In the genomic region with DNA sequence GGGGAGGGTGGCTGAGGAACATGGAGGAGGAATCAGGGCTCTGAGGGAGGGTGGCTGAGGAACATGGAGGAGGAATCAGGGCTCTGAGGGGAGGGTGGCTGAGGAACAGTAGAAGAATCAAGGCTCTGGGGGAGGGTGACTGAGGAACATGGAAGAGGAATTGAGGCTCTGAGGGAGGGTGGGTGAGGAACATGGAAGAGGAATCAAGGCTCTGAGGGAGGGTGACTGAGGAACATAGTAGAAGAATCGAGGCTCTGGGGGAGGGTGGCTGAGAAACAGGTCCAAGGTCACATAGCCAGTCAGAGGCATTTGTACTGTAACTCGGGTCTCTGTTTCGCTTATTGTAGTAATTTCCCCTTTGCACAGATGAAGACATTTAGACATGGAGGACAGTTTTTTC, we compare ENCODE assay signal across 22 cellular contexts.
DNase-seq lines count a peak whose midpoint lies in the region; ATAC-seq and TF ChIP-seq lines count a peak whose summit lies in the region.
"Had no signal": no experiment of that assay in that cellular context is flagged by ENCODE, and none has a peak within 500 bp of the region (broad histone marks: within the 10 kb centered on the region; RNA-seq: fewer than 3 reads in every experiment).

No MANE protein-coding gene starts in this region.

- no peak for TF ChIP-seq CTCF in CD14-positive monocyte (IDR thresholded peaks at IDR 0.05)
- TF ChIP-seq CTCF in osteocyte (IDR thresholded peaks at IDR 0.05), result no peak

- DNase-seq in CD14-positive monocyte (ENCODE audit: low spot score) (no peak), NOMO-1 treated with DMSO at 0.1 percent for 48 hours (lab: John Stamatoyannopoulos, UW; ENCODE audit: unreplicated experiment) (peak; percentile 24), osteocyte (ENCODE audit: extremely low spot score, unreplicated experiment) (no peak), NCI-H526 treated with DMSO at 0.1 percent for 48 hours (lab: John Stamatoyannopoulos, UW) (no peak), NCI-H748 treated with DMSO at 0.1 percent for 48 hours (lab: John Stamatoyannopoulos, UW) (no peak), immature natural killer cell (no peak)
- DNase-seq: activated CD4-positive, alpha-beta T cell treated with anti-CD3 and anti-CD28 coated beads for 1 hour; activated naive CD4-positive, alpha-beta T cell treated with anti-CD3 and anti-CD28 coated beads, Interleukin-2, amount 10 ng/mL, durations not matched to agents 7 days and 5 days; cerebellar nuclear complex; effector CD4-positive, alpha-beta T cell; foreskin keratinocyte; GOT3; hippocampal formation; mucosa of descending colon; NCI-H1436 treated with DMSO at 0.1 percent for 48 hours; PC-3; stimulated activated CD4-positive, alpha-beta T cell treated with anti-CD3 and anti-CD28 coated beads, Interleukin-4, amount 100 ng/mL, for 24 hours; stomach; T-cell had no signal

- H3K36me3 Mint-ChIP-seq in CD14-positive monocyte (no peaks in the 10 kb centered on the region), osteocyte (ENCODE audit: unreplicated experiment) (no peaks in the 10 kb centered on the region), immature natural killer cell (no peaks in the 10 kb centered on the region)
- no peaks in the 10 kb centered on the region for H3K36me3 Mint-ChIP-seq in dendritic cell treated with granulocyte-macrophage colony-stimulating factor and Interleukin-4, amounts not matched to agents 40 ng/mL and 50 ng/mL, for 4 days (ENCODE audit: low read depth)
- H3K36me3 Mint-ChIP-seq: T-cell had no signal

- H3K4me3 Mint-ChIP-seq in CD14-positive monocyte (peak overlapping the region in 1 of 2 donors; percentile 76), osteocyte (ENCODE audit: unreplicated experiment) (no peak overlapping the region), immature natural killer cell (no peak overlapping the region)
- H3K4me3 Mint-ChIP-seq in dendritic cell treated with granulocyte-macrophage colony-stimulating factor and Interleukin-4, amounts not matched to agents 40 ng/mL and 50 ng/mL, for 4 days, result peak overlapping the region; percentile 37
- H3K4me3 Mint-ChIP-seq: activated naive CD4-positive, alpha-beta T cell treated with anti-CD3 and anti-CD28 coated beads, Interleukin-2, amount 10 ng/mL, durations not matched to agents 7 days and 5 days; T-cell; type B pancreatic cell had no signal

- H3K27me3 Mint-ChIP-seq in CD14-positive monocyte (ENCODE audit: low read depth in 3 of 3) (peaks cover 3 to 20% (median 11%) of the 10 kb centered on the region in 3 donors), osteocyte (ENCODE audit: unreplicated experiment) (no peaks in the 10 kb centered on the region), immature natural killer cell (ENCODE audit: low read depth in 3 of 3) (peaks cover 0 to 11% (median 3%) of the 10 kb centered on the region in 3 donors)
- peaks cover 3% of the 10 kb centered on the region for H3K27me3 Mint-ChIP-seq in dendritic cell treated with granulocyte-macrophage colony-stimulating factor and Interleukin-4, amounts not matched to agents 40 ng/mL and 50 ng/mL, for 4 days
- H3K27me3 Mint-ChIP-seq: T-cell had no signal

- peaks cover 0 to 3% (median 0%) of the 10 kb centered on the region in 7 donors for H3K9me3 Mint-ChIP-seq in CD14-positive monocyte
- H3K9me3 Mint-ChIP-seq in dendritic cell treated with granulocyte-macrophage colony-stimulating factor and Interleukin-4, amounts not matched to agents 40 ng/mL and 50 ng/mL, for 4 days, result no peaks in the 10 kb centered on the region
- peaks cover 6% of the 10 kb centered on the region for H3K9me3 Mint-ChIP-seq in osteocyte (ENCODE audit: unreplicated experiment)
- no peaks in the 10 kb centered on the region for H3K9me3 Mint-ChIP-seq in immature natural killer cell
- H3K9me3 Mint-ChIP-seq: activated naive CD4-positive, alpha-beta T cell treated with anti-CD3 and anti-CD28 coated beads, Interleukin-2, amount 10 ng/mL, durations not matched to agents 7 days and 5 days had no signal

- intact Hi-C loops in CD14-positive monocyte (cut with micrococcal nuclease), result no loop called here
- intact Hi-C loops in dendritic cell treated with granulocyte-macrophage colony-stimulating factor and Interleukin-4, amounts not matched to agents 40 ng/mL and 50 ng/mL, for 4 days (cut with micrococcal nuclease), result no loop called here

- no peak for ATAC-seq in HG03521 (IDR thresholded peaks at IDR 0.05; ENCODE audit: unreplicated experiment)
- ATAC-seq: foreskin keratinocyte, mucosa of descending colon, PC-3, T-cell had no signal

- H3K27ac Mint-ChIP-seq in CD14-positive monocyte (peak overlapping the region in 5 of 7 donors; percentile 30 to 73 (median 55)), osteocyte (ENCODE audit: unreplicated experiment) (peak overlapping the region; percentile 45), immature natural killer cell (no peak overlapping the region)
- peak overlapping the region; percentile 87 for H3K27ac Mint-ChIP-seq in dendritic cell treated with granulocyte-macrophage colony-stimulating factor and Interleukin-4, amounts not matched to agents 40 ng/mL and 50 ng/mL, for 4 days
- H3K27ac Mint-ChIP-seq: activated naive CD4-positive, alpha-beta T cell treated with anti-CD3 and anti-CD28 coated beads, Interleukin-2, amount 10 ng/mL, durations not matched to agents 7 days and 5 days; T-cell; type B pancreatic cell had no signal

- H3K4me1 Mint-ChIP-seq in CD14-positive monocyte, result peaks cover 65% of the 10 kb centered on the region
- peaks cover 68% of the 10 kb centered on the region for H3K4me1 Mint-ChIP-seq in dendritic cell treated with granulocyte-macrophage colony-stimulating factor and Interleukin-4, amounts not matched to agents 40 ng/mL and 50 ng/mL, for 4 days (ENCODE audit: low read depth)
- H3K4me1 Mint-ChIP-seq in osteocyte (ENCODE audit: unreplicated experiment), result peaks cover 44% of the 10 kb centered on the region
- H3K4me1 Mint-ChIP-seq in immature natural killer cell, result peaks cover 18 to 26% of the 10 kb centered on the region in 2 donors

Comparison
In these comparisons a context has a peak if more than half of its experiments do, and no peak if none do; other contexts are left out.
1. H3K27ac Mint-ChIP-seq: peak in CD14-positive monocyte (5 of 7), dendritic cell treated with granulocyte-macrophage colony-stimulating factor and Interleukin-4, amounts not matched to agents 40 ng/mL and 50 ng/mL, for 4 days (single experiment) and osteocyte (single experiment); none in immature natural killer cell (0 of 6).